Comparison of ENCODE assay signal across 8 cellular contexts in the genomic region with DNA sequence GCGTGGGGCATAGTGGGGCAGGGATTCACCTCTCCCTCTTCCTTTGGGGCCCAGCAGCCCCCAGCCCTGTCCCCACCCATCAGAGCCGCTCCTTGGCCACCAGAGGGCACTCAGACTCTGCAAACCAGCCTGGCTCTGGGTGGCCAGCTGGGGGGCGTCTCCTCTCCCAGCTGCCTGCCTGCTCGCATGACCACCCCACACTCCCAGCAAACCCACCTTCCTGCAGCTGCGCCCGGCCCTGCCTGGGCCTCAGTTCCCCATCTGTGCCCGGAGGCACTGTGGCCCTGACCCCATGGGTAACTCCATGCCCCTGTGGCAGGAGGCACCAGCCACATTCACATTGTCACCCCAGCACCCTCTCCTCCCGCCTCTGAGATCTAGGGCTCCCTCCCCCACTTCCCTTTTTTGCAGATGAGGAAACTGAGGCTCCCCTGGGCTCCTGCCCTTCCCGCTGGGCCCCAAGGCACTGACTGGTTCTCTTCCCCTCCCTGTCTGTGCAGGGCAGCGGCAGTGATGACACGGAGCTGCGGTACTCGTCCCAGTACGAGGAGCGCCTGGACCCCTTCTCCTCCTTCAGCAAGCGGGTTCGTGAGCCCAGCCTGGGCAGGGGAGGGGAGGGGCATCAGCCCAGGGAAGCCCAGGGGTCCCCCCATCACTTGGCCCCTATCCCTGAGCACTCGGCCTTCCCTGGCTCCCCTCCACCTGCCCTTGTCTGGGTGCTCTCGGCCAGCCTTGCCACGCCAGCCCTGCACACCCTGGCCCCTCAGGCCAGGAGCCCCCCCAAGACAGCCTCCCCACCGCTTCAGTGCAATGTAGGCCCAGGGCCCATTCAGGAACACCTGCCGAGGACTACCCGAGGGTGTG. TPM values are rescaled to one million over a fixed set of nuclear protein-coding genes. Genes with fewer than 3 reads are reported as not detected.
DNase-seq lines count a peak whose midpoint lies in the region; ATAC-seq and TF ChIP-seq lines count a peak whose summit lies in the region.

No MANE protein-coding gene starts in this region.

- intact Hi-C loops in OCI-LY7 (cut with micrococcal nuclease; ENCODE audit: unreplicated experiment): loop anchor here (1.0 to 2.0 kb wide), 2 partner anchors 111 to 171 kb away; no protein-coding TSS in a partner anchor
- intact Hi-C loops in activated T-helper 2 cell treated with anti-CD3 and anti-CD28 coated beads, Interferon-gamma antibody, Interleukin-2, Interleukin-4, amounts not matched to agents 10 μg/mL and 5 μg/mL and 100 μg/mL, durations not matched to agents 14 hours and 24 hours and 36 hours (cut with micrococcal nuclease): loop anchor here (2.0 kb wide), 1 partner anchor 111 kb away; no protein-coding TSS in a partner anchor
- intact Hi-C loops in lower leg skin (cut with DNase I; ENCODE audit: low total_unique reads): loop anchor here (5.0 kb wide), 1 partner anchor 113 kb away; no protein-coding TSS in a partner anchor

- no peak overlapping the region for H3K23ac ChIP-seq in trophoblast cell (ENCODE audit: low read length)

- H3K9me3 Mint-ChIP-seq in activated T-helper 2 cell treated with anti-CD3 and anti-CD28 coated beads, Interferon-gamma antibody, Interleukin-2, Interleukin-4, amounts not matched to agents 10 μg/mL and 5 μg/mL and 100 μg/mL, durations not matched to agents 14 hours and 24 hours and 36 hours: no peaks in the 10 kb centered on the region

- no peak overlapping the region for H3K9ac ChIP-seq in trophoblast cell (ENCODE audit: low read length)

- H3K4me3 ChIP-seq in OCI-LY7 (ENCODE audit: low read depth, low read length, poor library complexity, severe bottlenecking): peak overlapping the region; percentile 50
- H3K4me3 ChIP-seq in foreskin fibroblast (ENCODE audit: low read depth in 1 of 2, low read length in 2 of 2): no peak overlapping the region
- H3K4me3 ChIP-seq in trophoblast cell (ENCODE audit: low read depth, low read length): no peak overlapping the region
- no peak overlapping the region for H3K4me3 ChIP-seq in lower leg skin (ENCODE audit: low read depth, poor library complexity, severe bottlenecking)

- H4K8ac ChIP-seq in trophoblast cell (ENCODE audit: low read depth, low read length): no peak overlapping the region

- BruUV-seq in OCI-LY7 (replicated peaks; lab: Mats Ljungman, UMichigan): no TSS peak

- peak overlapping the region; percentile 21 for H3K18ac ChIP-seq in trophoblast cell (ENCODE audit: low read length)

- H4K12ac ChIP-seq in trophoblast cell (ENCODE audit: low read depth, low read length): no peak overlapping the region

- H3K9me2 ChIP-seq in OCI-LY7 (ENCODE audit: insufficient read depth, low read length): no peaks in the 10 kb centered on the region

- no peaks in the 10 kb centered on the region for H3K36me3 Mint-ChIP-seq in activated T-helper 2 cell treated with anti-CD3 and anti-CD28 coated beads, Interferon-gamma antibody, Interleukin-2, Interleukin-4, amounts not matched to agents 10 μg/mL and 5 μg/mL and 100 μg/mL, durations not matched to agents 14 hours and 24 hours and 36 hours (ENCODE audit: low read depth)

- H3K27me3 ChIP-seq in trophoblast cell (ENCODE audit: insufficient read depth, low read length): no peaks in the 10 kb centered on the region

- H3K4me1 ChIP-seq in OCI-LY7 (ENCODE audit: insufficient read depth, low read length, poor library complexity, severe bottlenecking) (peaks cover 49% of the 10 kb centered on the region), trophoblast cell (ENCODE audit: control insufficient read depth in 1 of 2, insufficient read depth in 2 of 2, low read length in 2 of 2) (peaks cover 0 to under 1% of the 10 kb centered on the region in 2 experiments)

- H3K4me2 ChIP-seq in OCI-LY7 (ENCODE audit: low read length): peak overlapping the region; percentile 90
- H3K4me2 ChIP-seq in trophoblast cell (ENCODE audit: low read length): no peak overlapping the region

- no peak overlapping the region for H3K4ac ChIP-seq in trophoblast cell (ENCODE audit: low read depth, low read length)

- H3K79me1 ChIP-seq in trophoblast cell (ENCODE audit: low read length): no peaks in the 10 kb centered on the region

- peaks cover 6% of the 10 kb centered on the region for H3K27me3 Mint-ChIP-seq in activated T-helper 2 cell treated with anti-CD3 and anti-CD28 coated beads, Interferon-gamma antibody, Interleukin-2, Interleukin-4, amounts not matched to agents 10 μg/mL and 5 μg/mL and 100 μg/mL, durations not matched to agents 14 hours and 24 hours and 36 hours (ENCODE audit: low read depth)

- no CpG with 5 or more reads among the region's 23 CpGs for WGBS in trophoblast cell (ENCODE audit: extremely low coverage, insufficient coverage, insufficient read length)
- whole genome bisulfite sequencing in lower leg skin, 2 donors: 47 to 58% methylated on average over 20 to 21 of the region's 23 CpGs

- no peak overlapping the region for H3K4me3 Mint-ChIP-seq in activated T-helper 2 cell treated with anti-CD3 and anti-CD28 coated beads, Interferon-gamma antibody, Interleukin-2, Interleukin-4, amounts not matched to agents 10 μg/mL and 5 μg/mL and 100 μg/mL, durations not matched to agents 14 hours and 24 hours and 36 hours (ENCODE audit: low read depth)

- H3K36me3 ChIP-seq in OCI-LY7 (ENCODE audit: insufficient read depth, low read length) (no peaks in the 10 kb centered on the region), trophoblast cell (ENCODE audit: control insufficient read depth in 1 of 2, insufficient read depth in 2 of 2, low read length in 2 of 2) (no peaks in the 10 kb centered on the region)

- no peak overlapping the region for H3K14ac ChIP-seq in trophoblast cell (ENCODE audit: low read length)

- no peaks in the 10 kb centered on the region for H3K4me1 Mint-ChIP-seq in activated T-helper 2 cell treated with anti-CD3 and anti-CD28 coated beads, Interferon-gamma antibody, Interleukin-2, Interleukin-4, amounts not matched to agents 10 μg/mL and 5 μg/mL and 100 μg/mL, durations not matched to agents 14 hours and 24 hours and 36 hours (ENCODE audit: low read depth)

- H2BK12ac ChIP-seq in trophoblast cell (ENCODE audit: low read length): peak overlapping the region; percentile 72

- ATAC-seq in GM18867 (IDR thresholded peaks at IDR 0.05; ENCODE audit: unreplicated experiment): peak; percentile 65
- ATAC-seq in HG03442 (IDR thresholded peaks at IDR 0.05; ENCODE audit: unreplicated experiment): peak; percentile 57

- no peak overlapping the region for H2BK5ac ChIP-seq in trophoblast cell (ENCODE audit: low read depth, low read length, poor library complexity)

- H3K27ac ChIP-seq in OCI-LY7 (ENCODE audit: low read depth, low read length, poor library complexity, severe bottlenecking) (peak overlapping the region; percentile 87), trophoblast cell (ENCODE audit: low read depth, low read length) (no peak overlapping the region)

- H3K79me2 ChIP-seq in OCI-LY7 (ENCODE audit: insufficient read depth, low read depth, low read length) (no peaks in the 10 kb centered on the region), trophoblast cell (ENCODE audit: control insufficient read depth, insufficient read depth, low read length, poor library complexity) (no peaks in the 10 kb centered on the region)

- no peaks in the 10 kb centered on the region for H4K20me1 ChIP-seq in OCI-LY7 (ENCODE audit: insufficient read depth, low read length)

- peak overlapping the region; percentile 64; the same call in 1 of the 2 replicates for H2AFZ ChIP-seq in OCI-LY7 (ENCODE audit: low read length)
- no peak overlapping the region for H2AFZ ChIP-seq in trophoblast cell (ENCODE audit: insufficient read depth, low read length, poor library complexity)

- no peak overlapping the region for H4K91ac ChIP-seq in trophoblast cell (ENCODE audit: low read depth, low read length)

- H2AK5ac ChIP-seq in trophoblast cell (ENCODE audit: low read length): peak overlapping the region; percentile 54

- no peak overlapping the region for H3K27ac Mint-ChIP-seq in activated T-helper 2 cell treated with anti-CD3 and anti-CD28 coated beads, Interferon-gamma antibody, Interleukin-2, Interleukin-4, amounts not matched to agents 10 μg/mL and 5 μg/mL and 100 μg/mL, durations not matched to agents 14 hours and 24 hours and 36 hours

- no peak for TF ChIP-seq POLR2A in lower leg skin (IDR thresholded peaks at IDR 0.05)

- H2BK120ac ChIP-seq in trophoblast cell (ENCODE audit: insufficient read depth, low read length, poor library complexity): no peak overlapping the region

- peak; percentile 95 for TF ChIP-seq CTCF in OCI-LY7 (conservative IDR thresholded peaks at IDR 0.05; ENCODE audit: low read length)
- TF ChIP-seq CTCF in foreskin fibroblast (IDR thresholded peaks at IDR 0.05; ENCODE audit: low read depth, low read length): peak; percentile 88
- TF ChIP-seq CTCF in lower leg skin (IDR thresholded peaks at IDR 0.05): no peak

- CTCF ChIA-PET in OCI-LY7 (lab: Charles Lee; ENCODE audit: unreplicated experiment): interaction anchor here (1.1 kb wide), 1 partner anchor 112 kb away, joined by 3 read pairs; no protein-coding TSS in a partner anchor

- POLR2A ChIA-PET in OCI-LY7 (lab: Charles Lee): no interaction called here

- DNase-seq in AG20443 (ENCODE audit: low spot score) (peak; percentile 87), OCI-LY7 (ENCODE audit: low spot score) (peak; percentile 88), foreskin fibroblast (peak in 1 of 2 donors; percentile 75), trophoblast cell (peak; percentile 32 to 63), lower leg skin (ENCODE audit: low spot score in 2 of 2) (no peak)
- peak; percentile 35 for DNase-seq in activated T-helper 2 cell treated with anti-CD3 and anti-CD28 coated beads, Interferon-gamma antibody, Interleukin-2, Interleukin-4, amounts not matched to agents 10 μg/mL and 5 μg/mL and 100 μg/mL, durations not matched to agents 14 hours and 24 hours and 36 hours (ENCODE audit: low spot score)

- H3K9me3 ChIP-seq in OCI-LY7 (ENCODE audit: low read length) (no peaks in the 10 kb centered on the region), trophoblast cell (ENCODE audit: insufficient read depth, low read depth, low read length) (peaks cover 2% of the 10 kb centered on the region)

RNA-seq across cellular contexts. Expression of gene SH2B2, which starts 6.9 kb away (rescaled TPM):
- total RNA-seq in OCI-LY7 (2014; rRNA removed; shearing (Covaris generic)): 27.3 and 42.0 TPM in 2 replicates
- 109 and 131 TPM in 2 replicates for total RNA-seq in OCI-LY7 (2022)
- 1.8 and 1.9 TPM in 2 replicates for total RNA-seq in activated T-helper 2 cell treated with anti-CD3 and anti-CD28 coated beads, Interferon-gamma antibody, Interleukin-2, Interleukin-4, amounts not matched to agents 10 μg/mL and 5 μg/mL and 100 μg/mL, durations not matched to agents 14 hours and 24 hours and 36 hours
- 64.0 and 68.7 TPM in 2 replicates for polyA plus RNA-seq in trophoblast cell (2013)
- total RNA-seq in lower leg skin: 10 to 100 TPM; 13.9 to 28.6 (median 20.6) TPM

Comparison
In these comparisons a context has a peak if more than half of its experiments do, and no peak if none do; other contexts are left out.
1. DNase-seq: peak in AG20443 (single experiment), OCI-LY7 (single experiment), activated T-helper 2 cell treated with anti-CD3 and anti-CD28 coated beads, Interferon-gamma antibody, Interleukin-2, Interleukin-4, amounts not matched to agents 10 μg/mL and 5 μg/mL and 100 μg/mL, durations not matched to agents 14 hours and 24 hours and 36 hours (single experiment) and trophoblast cell (2 of 2); none in lower leg skin (0 of 2).
2. CTCF ChIP-seq: peak in OCI-LY7 (single experiment) and foreskin fibroblast (single experiment); none in lower leg skin (0 of 3).